ENCODE assay signal across 33 cellular contexts in genomic region chr5:102933721-102934459, GRCh38.
"Had no signal": no experiment of that assay in that cellular context is flagged by ENCODE, and none has a peak within 500 bp of the region (broad histone marks: within the 10 kb centered on the region; RNA-seq: fewer than 3 reads in every experiment).

No MANE protein-coding gene starts in this region.

- H3K27ac Mint-ChIP-seq: activated CD4-positive, alpha-beta T cell treated with anti-CD3 and anti-CD28 coated beads for 36 hours; activated CD4-positive, alpha-beta T cell treated with anti-CD3 and anti-CD28 coated beads, Interleukin-2, amount 10 ng/mL, durations not matched to agents 7 days and 5 days; activated CD8-positive, alpha-beta T cell treated with anti-CD3 and anti-CD28 coated beads, Interleukin-2, amount 10 ng/mL, durations not matched to agents 7 days and 5 days; activated naive CD4-positive, alpha-beta T cell treated with anti-CD3 and anti-CD28 coated beads for 36 hours; activated naive CD4-positive, alpha-beta T cell treated with anti-CD3 and anti-CD28 coated beads, Interleukin-2, amount 50 U/mL, for 72 hours; activated T-helper 1 cell treated with anti-CD3 and anti-CD28 coated beads, Interleukin-12 subunit alpha, Interleukin-12 subunit beta, Interleukin-2, Interleukin-4 antibody, amounts not matched to agents 30 ng/mL and 10 ng/mL and 1 ng/mL, durations not matched to agents 14 hours and 24 hours and 36 hours; T-helper 1 cell treated with Interleukin-12 subunit alpha and Interleukin-12 subunit beta and Interleukin-4 antibody, amounts not matched to agents 30 μg/mL and 1 μg/mL, for 36 hours; T-helper 2 cell treated with Interferon-gamma antibody and Interleukin-4, amounts not matched to agents 5 μg/mL and 100 μg/mL, for 36 hours had no signal

- H3K27ac ChIP-seq: adrenal gland, PC-9, SJCRH30, SK-N-MC had no signal

- H3K27me3 Mint-ChIP-seq: activated CD4-positive, alpha-beta T cell treated with anti-CD3 and anti-CD28 coated beads for 36 hours; activated CD4-positive, alpha-beta T cell treated with anti-CD3 and anti-CD28 coated beads, Interleukin-2, amount 10 ng/mL, durations not matched to agents 7 days and 5 days; brain; central memory CD8-positive, alpha-beta T cell had no signal

- H3K36me3 Mint-ChIP-seq: activated naive CD4-positive, alpha-beta T cell treated with anti-CD3 and anti-CD28 coated beads, Interleukin-2, amount 50 U/mL, for 72 hours had no signal

- DNase-seq: activated CD4-positive, alpha-beta T cell treated with anti-CD3 and anti-CD28 coated beads for 36 hours; activated CD4-positive, alpha-beta T cell treated with anti-CD3 and anti-CD28 coated beads, Interleukin-2, amount 10 ng/mL, durations not matched to agents 7 days and 5 days; activated CD4-positive, alpha-beta T cell treated with anti-CD3 and anti-CD28 coated beads, Interleukin-2, amount 50 U/mL, for 48 hours; activated CD8-positive, alpha-beta T cell treated with anti-CD3 and anti-CD28 coated beads, Interleukin-2, amount 10 ng/mL, durations not matched to agents 7 days and 5 days; activated gamma-delta T cell treated with Interleukin-2 at 50 U/mL for 16 hours; activated naive CD4-positive, alpha-beta T cell treated with anti-CD3 and anti-CD28 coated beads for 36 hours; activated T-cell treated with anti-CD3 and anti-CD28 coated beads, Interleukin-2, amount 50 U/mL, for 4 hours; adrenal gland; Karpas-422; KBM-7; NCI-H1105; NCI-H1436; NCI-H1694; NCI-H1930; NCI-H2081 treated with DMSO at 0.1 percent for 48 hours; NCI-H2171; NCI-H510A; NCI-H526; NCI-H748 treated with DMSO at 0.1 percent for 48 hours; NK-92 treated with Interleukin-12 subunit alpha and Interleukin-12 subunit beta, amount 100 ng/mL, for 24 hours; PC-9; SHP77; SJCRH30 had no signal

- H3K9me3 Mint-ChIP-seq: activated CD4-positive, alpha-beta T cell treated with anti-CD3 and anti-CD28 coated beads, Interleukin-2, amount 10 ng/mL, durations not matched to agents 7 days and 5 days; activated naive CD4-positive, alpha-beta T cell treated with anti-CD3 and anti-CD28 coated beads for 36 hours; activated naive CD4-positive, alpha-beta T cell treated with anti-CD3 and anti-CD28 coated beads, Interleukin-2, amount 50 U/mL, for 72 hours; activated T-cell treated with anti-CD3 and anti-CD28 coated beads, Interleukin-2, amount 50 U/mL, for 4 hours; activated T-helper 1 cell treated with anti-CD3 and anti-CD28 coated beads, Interleukin-12 subunit alpha, Interleukin-12 subunit beta, Interleukin-2, Interleukin-4 antibody, amounts not matched to agents 30 ng/mL and 10 ng/mL and 1 ng/mL, durations not matched to agents 14 hours and 24 hours and 36 hours; brain; central memory CD8-positive, alpha-beta T cell; T-helper 1 cell treated with Interleukin-12 subunit alpha and Interleukin-12 subunit beta and Interleukin-4 antibody, amounts not matched to agents 30 μg/mL and 1 μg/mL, for 36 hours; T-helper 2 cell treated with Interferon-gamma antibody and Interleukin-4, amounts not matched to agents 5 μg/mL and 100 μg/mL, for 36 hours had no signal

- FAIRE-seq: RCC 7860, TTC549 had no signal

- H3K4me1 Mint-ChIP-seq: activated CD4-positive, alpha-beta T cell treated with anti-CD3 and anti-CD28 coated beads, Interleukin-2, amount 10 ng/mL, durations not matched to agents 7 days and 5 days; central memory CD8-positive, alpha-beta T cell had no signal

- ATAC-seq: activated CD4-positive, alpha-beta T cell treated with anti-CD3 and anti-CD28 coated beads for 36 hours; activated CD4-positive, CD25-positive, alpha-beta regulatory T cell treated with anti-CD3 and anti-CD28 coated beads, Interleukin-2, amount 50 U/mL, for 24 hours; activated CD8-positive, alpha-beta T cell treated with anti-CD3 and anti-CD28 coated beads, Interleukin-2, amount 10 ng/mL, durations not matched to agents 7 days and 5 days; activated naive CD4-positive, alpha-beta T cell treated with anti-CD3 and anti-CD28 coated beads, Interleukin-2, amount 50 U/mL, for 72 hours; activated T-cell treated with anti-CD3 and anti-CD28 coated beads, Interleukin-2, amount 50 U/mL, for 4 hours had no signal

- H3K4me3 Mint-ChIP-seq: activated CD4-positive, alpha-beta T cell treated with anti-CD3 and anti-CD28 coated beads for 36 hours; activated CD4-positive, alpha-beta T cell treated with anti-CD3 and anti-CD28 coated beads, Interleukin-2, amount 10 ng/mL, durations not matched to agents 7 days and 5 days; activated CD8-positive, alpha-beta T cell treated with anti-CD3 and anti-CD28 coated beads, Interleukin-2, amount 10 ng/mL, durations not matched to agents 7 days and 5 days; activated naive CD4-positive, alpha-beta T cell treated with anti-CD3 and anti-CD28 coated beads for 36 hours; activated T-cell treated with anti-CD3 and anti-CD28 coated beads, Interleukin-2, amount 50 U/mL, for 4 hours; activated T-helper 1 cell treated with anti-CD3 and anti-CD28 coated beads, Interleukin-12 subunit alpha, Interleukin-12 subunit beta, Interleukin-2, Interleukin-4 antibody, amounts not matched to agents 30 ng/mL and 10 ng/mL and 1 ng/mL, durations not matched to agents 14 hours and 24 hours and 36 hours; brain; central memory CD8-positive, alpha-beta T cell; T-helper 1 cell treated with Interleukin-12 subunit alpha and Interleukin-12 subunit beta and Interleukin-4 antibody, amounts not matched to agents 30 μg/mL and 1 μg/mL, for 36 hours; T-helper 2 cell treated with Interferon-gamma antibody and Interleukin-4, amounts not matched to agents 5 μg/mL and 100 μg/mL, for 36 hours had no signal
